Comparison of ENCODE assay signal across 8 cellular contexts in the genomic region with DNA sequence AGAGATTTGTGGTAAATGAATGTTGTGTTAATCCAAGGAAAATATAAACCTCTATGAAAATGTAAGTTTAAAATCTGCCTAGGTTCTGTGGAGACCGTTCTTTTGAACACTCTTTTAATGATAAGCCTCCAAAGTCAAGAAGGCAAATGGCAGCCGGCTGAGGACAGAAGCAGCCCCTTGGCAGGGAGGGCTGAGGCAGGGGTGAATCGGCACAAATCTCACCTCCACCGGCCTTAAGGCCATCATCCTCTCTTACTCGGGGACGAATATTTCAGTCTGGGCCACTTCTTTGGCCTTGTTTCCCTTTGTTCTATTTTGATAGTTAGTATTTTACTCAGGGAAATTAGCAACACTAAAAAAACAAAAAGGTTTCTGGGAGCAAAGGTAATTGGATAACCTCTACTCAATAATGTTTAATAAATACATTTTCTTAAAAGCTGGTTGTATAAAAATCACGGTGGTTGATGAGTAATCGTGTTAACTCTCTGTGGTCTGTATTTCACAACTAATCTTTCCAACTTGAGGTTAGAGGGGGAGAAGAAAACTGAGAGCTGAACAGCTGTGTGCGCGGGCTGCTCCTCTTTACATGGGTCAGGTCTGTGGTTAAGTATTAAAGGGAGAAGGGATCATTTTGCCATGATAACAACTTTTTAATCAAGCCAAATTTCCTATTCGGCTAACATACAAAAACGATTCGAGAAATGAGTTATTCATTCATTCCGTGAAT. TPM values are rescaled to one million over a fixed set of nuclear protein-coding genes. Genes with fewer than 3 reads are reported as not detected.
DNase-seq lines count a peak whose midpoint lies in the region; ATAC-seq and TF ChIP-seq lines count a peak whose summit lies in the region.

No MANE protein-coding gene starts in this region.

- H2AFZ ChIP-seq in Loucy (ENCODE audit: low read length), result no peak overlapping the region
- no peak overlapping the region for H2AFZ ChIP-seq in fibroblast of lung (ENCODE audit: low read length)

- H3K9ac ChIP-seq in Loucy (ENCODE audit: low read depth, low read length, poor library complexity, severe bottlenecking), result no peak overlapping the region
- no peak overlapping the region for H3K9ac ChIP-seq in fibroblast of lung (ENCODE audit: insufficient read depth, low read length)

- H3K4me1 ChIP-seq in Loucy (ENCODE audit: insufficient read depth, low read length, poor library complexity, severe bottlenecking) (peaks cover 15% of the 10 kb centered on the region), fibroblast of lung (ENCODE audit: control insufficient read depth, extremely low read depth, insufficient read depth, low read length) (peaks cover 10% of the 10 kb centered on the region), right lobe of liver (no peaks in the 10 kb centered on the region), esophagus squamous epithelium (peaks cover 4 to 49% (median 9%) of the 10 kb centered on the region in 3 donors)

- H3K27ac ChIP-seq in fibroblast of lung (ENCODE audit: insufficient read depth, low read length) (no peak overlapping the region), right lobe of liver (no peak overlapping the region), esophagus squamous epithelium (no peak overlapping the region)

- H3K79me2 ChIP-seq in Loucy (ENCODE audit: insufficient read depth, low read length) (no peaks in the 10 kb centered on the region), fibroblast of lung (ENCODE audit: control insufficient read depth, insufficient read depth, low read length) (no peaks in the 10 kb centered on the region)

- peak; percentile 77 for ATAC-seq in GM21717 (IDR thresholded peaks at IDR 0.05; ENCODE audit: unreplicated experiment)
- no peak for ATAC-seq in right lobe of liver
- no peak for ATAC-seq in SK-N-SH treated with all-trans-retinoic acid at 6 μM for 48 hours

- no peaks in the 10 kb centered on the region for H3F3A ChIP-seq in Loucy (ENCODE audit: low read depth)

- intact Hi-C loops in right lobe of liver (cut with DNase I) (no loop called here), esophagus squamous epithelium (cut with DNase I) (no loop called here)

- 55% methylated on average over 14 of the region's 14 CpGs for WGBS in right lobe of liver (ENCODE audit: insufficient coverage, low coverage, low lambda C conversion rate, missing lambda C conversion rate)
- WGBS in esophagus squamous epithelium, 2 donors, result 68 to 71% methylated on average over 14 of the region's 14 CpGs

- no peak for TF ChIP-seq CTCF in Loucy (conservative IDR thresholded peaks at IDR 0.05; ENCODE audit: low read length)
- no peak for TF ChIP-seq CTCF in fibroblast of lung (conservative IDR thresholded peaks at IDR 0.05 in 1 of 2, IDR thresholded peaks at IDR 0.05 in 1 of 2; ENCODE audit: low read depth in 1 of 2, low read length in 2 of 2)
- no peak for TF ChIP-seq CTCF in right lobe of liver (IDR thresholded peaks at IDR 0.05)
- no peak for TF ChIP-seq CTCF in esophagus squamous epithelium (IDR thresholded peaks at IDR 0.05)

- H3K9me3 ChIP-seq in Loucy (ENCODE audit: insufficient read depth, low read depth, low read length) (no peaks in the 10 kb centered on the region), fibroblast of lung (ENCODE audit: control insufficient read depth, insufficient read depth, low read depth, low read length) (no peaks in the 10 kb centered on the region), right lobe of liver (no peaks in the 10 kb centered on the region), esophagus squamous epithelium (no peaks in the 10 kb centered on the region)

- DNase-seq in GF-D8 (lab: John Stamatoyannopoulos, UW), result peak; percentile 44
- peak; percentile 93 to 96 for DNase-seq in fibroblast of lung (ENCODE audit: low read depth in 2 of 2)
- no peak for DNase-seq in right lobe of liver
- no peak for DNase-seq in esophagus squamous epithelium (lab: John Stamatoyannopoulos, UW)
- no peak for DNase-seq in DMS 273 (lab: John Stamatoyannopoulos, UW; ENCODE audit: unreplicated experiment)

- no peak for TF ChIP-seq POLR2A in right lobe of liver (IDR thresholded peaks at IDR 0.05)
- TF ChIP-seq POLR2A in esophagus squamous epithelium (IDR thresholded peaks at IDR 0.05), result no peak

- H3K9me2 ChIP-seq in Loucy (replicated peaks; ENCODE audit: low read depth, low read length), result no peaks in the 10 kb centered on the region

- H4K20me1 ChIP-seq in Loucy (ENCODE audit: insufficient read depth, low read length, poor library complexity, severe bottlenecking) (no peaks in the 10 kb centered on the region), fibroblast of lung (ENCODE audit: control insufficient read depth, extremely low read depth, insufficient read depth, low read length) (no peaks in the 10 kb centered on the region)

- H3K36me3 ChIP-seq in Loucy (ENCODE audit: insufficient read depth, low read length), result no peaks in the 10 kb centered on the region
- no peaks in the 10 kb centered on the region for H3K36me3 ChIP-seq in fibroblast of lung (ENCODE audit: control insufficient read depth, insufficient read depth, low read length)
- peaks cover 0 to 16% (median 0%) of the 10 kb centered on the region in 4 donors for H3K36me3 ChIP-seq in right lobe of liver
- peaks cover 0 to 33% (median 6%) of the 10 kb centered on the region in 3 donors for H3K36me3 ChIP-seq in esophagus squamous epithelium

- no peaks in the 10 kb centered on the region for H3K27me3 ChIP-seq in Loucy (ENCODE audit: insufficient read depth, low read length, poor library complexity, severe bottlenecking)
- peaks cover 5% of the 10 kb centered on the region for H3K27me3 ChIP-seq in fibroblast of lung (ENCODE audit: control insufficient read depth, insufficient read depth, low read length)
- no peaks in the 10 kb centered on the region for H3K27me3 ChIP-seq in right lobe of liver
- H3K27me3 ChIP-seq in esophagus squamous epithelium, result no peaks in the 10 kb centered on the region

- H3K4me2 ChIP-seq in Loucy (ENCODE audit: low read depth, low read length, poor library complexity, severe bottlenecking) (peak overlapping the region; percentile 41), fibroblast of lung (ENCODE audit: extremely low read depth, insufficient read depth, low read length) (peak overlapping the region; percentile 9)

- no peak overlapping the region for H3K4me3 ChIP-seq in Loucy (ENCODE audit: low read length, poor library complexity, severe bottlenecking)
- H3K4me3 ChIP-seq in fibroblast of lung (replicated peaks in 1 of 4; ENCODE audit: control extremely low read depth in 1 of 4, insufficient read depth in 1 of 4, low read depth in 3 of 4, low read length in 4 of 4), result no peak overlapping the region
- H3K4me3 ChIP-seq in right lobe of liver, result no peak overlapping the region
- H3K4me3 ChIP-seq in esophagus squamous epithelium, result no peak overlapping the region

TF ChIP-seq in SK-N-SH treated with all-trans-retinoic acid at 6 μM for 48 hours, 23 proteins besides CTCF, POLR2A, EP300 and RAD21 (continues in another document):
- TF ChIP-seq TCF4 (CRISPR knock-in tag; IDR thresholded peaks at IDR 0.05; ENCODE audit: borderline replicate concordance) (no peak), ISL1 (CRISPR knock-in tag; IDR thresholded peaks at IDR 0.05) (no peak), CSDC2 (CRISPR knock-in tag; IDR thresholded peaks at IDR 0.05) (no peak), GLIS3 (CRISPR knock-in tag; IDR thresholded peaks at IDR 0.05) (no peak)
- TF ChIP-seq, protein P1, sequence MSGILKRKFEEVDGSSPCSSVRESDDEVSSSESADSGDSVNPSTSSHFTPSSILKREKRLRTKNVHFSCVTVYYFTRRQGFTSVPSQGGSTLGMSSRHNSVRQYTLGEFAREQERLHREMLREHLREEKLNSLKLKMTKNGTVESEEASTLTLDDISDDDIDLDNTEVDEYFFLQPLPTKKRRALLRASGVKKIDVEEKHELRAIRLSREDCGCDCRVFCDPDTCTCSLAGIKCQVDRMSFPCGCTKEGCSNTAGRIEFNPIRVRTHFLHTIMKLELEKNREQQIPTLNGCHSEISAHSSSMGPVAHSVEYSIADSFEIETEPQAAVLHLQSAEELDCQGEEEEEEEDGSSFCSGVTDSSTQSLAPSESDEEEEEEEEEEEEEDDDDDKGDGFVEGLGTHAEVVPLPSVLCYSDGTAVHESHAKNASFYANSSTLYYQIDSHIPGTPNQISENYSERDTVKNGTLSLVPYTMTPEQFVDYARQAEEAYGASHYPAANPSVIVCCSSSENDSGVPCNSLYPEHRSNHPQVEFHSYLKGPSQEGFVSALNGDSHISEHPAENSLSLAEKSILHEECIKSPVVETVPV (CRISPR knock-in tag; IDR thresholded peaks at IDR 0.05), result no peak
- TF ChIP-seq, protein P2, sequence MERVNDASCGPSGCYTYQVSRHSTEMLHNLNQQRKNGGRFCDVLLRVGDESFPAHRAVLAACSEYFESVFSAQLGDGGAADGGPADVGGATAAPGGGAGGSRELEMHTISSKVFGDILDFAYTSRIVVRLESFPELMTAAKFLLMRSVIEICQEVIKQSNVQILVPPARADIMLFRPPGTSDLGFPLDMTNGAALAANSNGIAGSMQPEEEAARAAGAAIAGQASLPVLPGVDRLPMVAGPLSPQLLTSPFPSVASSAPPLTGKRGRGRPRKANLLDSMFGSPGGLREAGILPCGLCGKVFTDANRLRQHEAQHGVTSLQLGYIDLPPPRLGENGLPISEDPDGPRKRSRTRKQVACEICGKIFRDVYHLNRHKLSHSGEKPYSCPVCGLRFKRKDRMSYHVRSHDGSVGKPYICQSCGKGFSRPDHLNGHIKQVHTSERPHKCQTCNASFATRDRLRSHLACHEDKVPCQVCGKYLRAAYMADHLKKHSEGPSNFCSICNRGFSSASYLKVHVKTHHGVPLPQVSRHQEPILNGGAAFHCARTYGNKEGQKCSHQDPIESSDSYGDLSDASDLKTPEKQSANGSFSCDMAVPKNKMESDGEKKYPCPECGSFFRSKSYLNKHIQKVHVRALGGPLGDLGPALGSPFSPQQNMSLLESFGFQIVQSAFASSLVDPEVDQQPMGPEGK (CRISPR knock-in tag; IDR thresholded peaks at IDR 0.05; ENCODE audit: borderline replicate concordance), result no peak
- TF ChIP-seq, protein P3, sequence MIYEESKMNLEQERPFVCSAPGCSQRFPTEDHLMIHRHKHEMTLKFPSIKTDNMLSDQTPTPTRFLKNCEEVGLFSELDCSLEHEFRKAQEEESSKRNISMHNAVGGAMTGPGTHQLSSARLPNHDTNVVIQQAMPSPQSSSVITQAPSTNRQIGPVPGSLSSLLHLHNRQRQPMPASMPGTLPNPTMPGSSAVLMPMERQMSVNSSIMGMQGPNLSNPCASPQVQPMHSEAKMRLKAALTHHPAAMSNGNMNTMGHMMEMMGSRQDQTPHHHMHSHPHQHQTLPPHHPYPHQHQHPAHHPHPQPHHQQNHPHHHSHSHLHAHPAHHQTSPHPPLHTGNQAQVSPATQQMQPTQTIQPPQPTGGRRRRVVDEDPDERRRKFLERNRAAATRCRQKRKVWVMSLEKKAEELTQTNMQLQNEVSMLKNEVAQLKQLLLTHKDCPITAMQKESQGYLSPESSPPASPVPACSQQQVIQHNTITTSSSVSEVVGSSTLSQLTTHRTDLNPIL (CRISPR knock-in tag; IDR thresholded peaks at IDR 0.05; ENCODE audit: low read depth), result no peak

RNA-seq across cellular contexts. Expression of a gene that starts 18.6 kb away (rescaled TPM):
- total RNA-seq in fibroblast of lung (22.3 and 22.6 TPM in 2 replicates), right lobe of liver (100 to 1,000 TPM in 1 of 6 experiments, 10 to 100 TPM in 5; 39.6 to 111 (median 49.3) TPM), esophagus squamous epithelium (100 to 1,000 TPM in 1 of 4 donors, 10 to 100 TPM in 3; 42.6 to 107 (median 70.8) TPM)
- 25.5 and 61.0 TPM in 2 replicates for polyA plus RNA-seq in fibroblast of lung
- polyA plus RNA-seq in fibroblast of lung (2012), result 16.8 and 36.6 TPM in 2 replicates
- 22.6 and 31.1 TPM in 2 replicates for polyA minus RNA-seq in fibroblast of lung (ENCODE audit: low replicate concordance)

Comparison
In these comparisons a context has a peak if more than half of its experiments do, and no peak if none do; other contexts are left out.
1. DNase-seq: peak in GF-D8 (single experiment) and fibroblast of lung (2 of 2); none in right lobe of liver (0 of 3), esophagus squamous epithelium (single experiment) and DMS 273 (single experiment).